2 cellular contexts compared by ENCODE assay signal in the genomic region with DNA sequence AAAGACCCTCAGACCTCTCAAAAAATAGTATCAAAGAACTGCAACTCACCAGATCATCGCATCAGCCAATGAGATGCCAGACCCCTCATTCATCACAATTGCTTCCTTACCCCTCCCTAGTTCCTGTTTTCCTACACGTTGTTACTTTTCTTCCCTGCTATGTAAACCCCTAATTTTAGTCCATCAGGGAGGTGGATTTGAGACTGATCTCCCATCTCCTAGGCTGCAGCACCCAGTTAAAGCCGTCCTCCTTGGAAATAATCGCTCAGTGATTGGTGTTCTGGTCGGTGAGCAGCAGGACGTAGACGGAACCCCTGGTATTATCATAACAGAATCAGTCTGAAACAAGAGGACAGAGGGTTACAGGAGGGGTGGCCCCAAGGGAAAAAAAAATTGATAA.
TF ChIP-seq lines count a peak whose summit lies in the region.

No MANE protein-coding gene starts in this region.

TF ChIP-seq in GM23338, 12 proteins besides CTCF, POLR2A, EP300 and RAD21 (continues in another document):
- TF ChIP-seq ETS1 (IDR thresholded peaks at IDR 0.05) (no peak), ZNF462 (CRISPR knock-in tag; IDR thresholded peaks at IDR 0.05) (no peak), ZNF331 (CRISPR knock-in tag; IDR thresholded peaks at IDR 0.05; ENCODE audit: low read depth) (no peak), JUNB (IDR thresholded peaks at IDR 0.05; ENCODE audit: unreplicated experiment) (no peak), CREB1 (CRISPR knock-in tag; IDR thresholded peaks at IDR 0.05; ENCODE audit: low read depth) (no peak), NANOG (IDR thresholded peaks at IDR 0.05; ENCODE audit: borderline replicate concordance) (no peak), EZH2 (IDR thresholded peaks at IDR 0.05; ENCODE audit: low read depth, unreplicated experiment) (no peak), STAT1 (IDR thresholded peaks at IDR 0.05; ENCODE audit: unreplicated experiment) (no peak), ZNF114 (CRISPR knock-in tag; IDR thresholded peaks at IDR 0.05) (no peak)
- TF ChIP-seq, protein P1, sequence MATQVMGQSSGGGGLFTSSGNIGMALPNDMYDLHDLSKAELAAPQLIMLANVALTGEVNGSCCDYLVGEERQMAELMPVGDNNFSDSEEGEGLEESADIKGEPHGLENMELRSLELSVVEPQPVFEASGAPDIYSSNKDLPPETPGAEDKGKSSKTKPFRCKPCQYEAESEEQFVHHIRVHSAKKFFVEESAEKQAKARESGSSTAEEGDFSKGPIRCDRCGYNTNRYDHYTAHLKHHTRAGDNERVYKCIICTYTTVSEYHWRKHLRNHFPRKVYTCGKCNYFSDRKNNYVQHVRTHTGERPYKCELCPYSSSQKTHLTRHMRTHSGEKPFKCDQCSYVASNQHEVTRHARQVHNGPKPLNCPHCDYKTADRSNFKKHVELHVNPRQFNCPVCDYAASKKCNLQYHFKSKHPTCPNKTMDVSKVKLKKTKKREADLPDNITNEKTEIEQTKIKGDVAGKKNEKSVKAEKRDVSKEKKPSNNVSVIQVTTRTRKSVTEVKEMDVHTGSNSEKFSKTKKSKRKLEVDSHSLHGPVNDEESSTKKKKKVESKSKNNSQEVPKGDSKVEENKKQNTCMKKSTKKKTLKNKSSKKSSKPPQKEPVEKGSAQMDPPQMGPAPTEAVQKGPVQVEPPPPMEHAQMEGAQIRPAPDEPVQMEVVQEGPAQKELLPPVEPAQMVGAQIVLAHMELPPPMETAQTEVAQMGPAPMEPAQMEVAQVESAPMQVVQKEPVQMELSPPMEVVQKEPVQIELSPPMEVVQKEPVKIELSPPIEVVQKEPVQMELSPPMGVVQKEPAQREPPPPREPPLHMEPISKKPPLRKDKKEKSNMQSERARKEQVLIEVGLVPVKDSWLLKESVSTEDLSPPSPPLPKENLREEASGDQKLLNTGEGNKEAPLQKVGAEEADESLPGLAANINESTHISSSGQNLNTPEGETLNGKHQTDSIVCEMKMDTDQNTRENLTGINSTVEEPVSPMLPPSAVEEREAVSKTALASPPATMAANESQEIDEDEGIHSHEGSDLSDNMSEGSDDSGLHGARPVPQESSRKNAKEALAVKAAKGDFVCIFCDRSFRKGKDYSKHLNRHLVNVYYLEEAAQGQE (IDR thresholded peaks at IDR 0.05; ENCODE audit: unreplicated experiment) = no peak

TF ChIP-seq in H1, 55 proteins besides CTCF, POLR2A, EP300 and RAD21:
- no peak for TF ChIP-seq SP2 (IDR thresholded peaks at IDR 0.05; ENCODE audit: low read length)
- no peak for TF ChIP-seq HDAC6 (IDR thresholded peaks at IDR 0.05; ENCODE audit: low read depth, low read length)
- TF ChIP-seq TCF12 (IDR thresholded peaks at IDR 0.05; ENCODE audit: low read depth, low read length) = no peak
